1 cellular context compared by ENCODE assay signal in the genomic region with DNA sequence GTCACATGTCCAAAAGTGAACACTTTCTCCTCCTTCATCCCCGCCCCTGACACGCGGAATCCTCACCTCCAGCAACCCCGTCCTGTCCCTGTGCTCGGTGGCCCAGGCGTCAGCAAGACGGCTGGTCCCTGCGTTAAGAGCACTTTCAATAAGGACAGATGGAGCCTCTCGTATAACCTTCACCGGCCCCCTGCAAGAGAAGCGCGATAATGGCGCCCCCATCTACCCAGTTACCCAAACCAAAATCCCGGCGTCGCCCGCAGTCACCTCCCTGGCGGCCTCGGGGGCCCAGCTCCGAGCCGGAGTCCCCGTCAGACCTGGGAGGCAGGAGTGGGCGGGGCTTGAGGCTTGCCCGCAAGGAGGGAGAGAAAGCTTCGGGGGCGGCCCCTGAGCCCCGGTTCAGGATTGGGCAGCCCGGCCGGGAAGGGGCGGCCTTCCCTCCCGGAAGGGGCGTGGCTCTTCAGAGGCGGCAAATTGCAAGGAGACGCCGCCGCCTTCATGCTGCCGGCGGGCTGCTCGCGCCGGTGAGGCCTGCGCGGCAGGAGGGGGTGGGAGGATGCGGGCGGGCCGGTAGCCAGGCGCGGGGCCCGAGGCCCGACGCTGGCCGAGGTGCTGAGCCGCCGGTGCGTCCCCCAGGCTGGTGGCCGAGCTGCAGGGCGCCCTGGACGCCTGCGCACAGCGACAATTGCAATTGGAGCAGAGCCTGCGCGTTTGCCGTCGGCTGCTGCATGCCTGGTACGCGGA.
TF ChIP-seq lines count a peak whose summit lies in the region.

A gene with protein sequence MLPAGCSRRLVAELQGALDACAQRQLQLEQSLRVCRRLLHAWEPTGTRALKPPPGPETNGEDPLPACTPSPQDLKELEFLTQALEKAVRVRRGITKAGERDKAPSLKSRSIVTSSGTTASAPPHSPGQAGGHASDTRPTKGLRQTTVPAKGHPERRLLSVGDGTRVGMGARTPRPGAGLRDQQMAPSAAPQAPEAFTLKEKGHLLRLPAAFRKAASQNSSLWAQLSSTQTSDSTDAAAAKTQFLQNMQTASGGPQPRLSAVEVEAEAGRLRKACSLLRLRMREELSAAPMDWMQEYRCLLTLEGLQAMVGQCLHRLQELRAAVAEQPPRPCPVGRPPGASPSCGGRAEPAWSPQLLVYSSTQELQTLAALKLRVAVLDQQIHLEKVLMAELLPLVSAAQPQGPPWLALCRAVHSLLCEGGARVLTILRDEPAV (plus strand): TSS at position 463 of the 744 bp plus-strand sequence. CDS start 36 bp downstream, at position 499.

TF ChIP-seq in WTC11, 78 proteins besides CTCF, POLR2A, EP300 and RAD21 (continued from another document):
- TF ChIP-seq ARID4B (CRISPR knock-in tag; IDR thresholded peaks at IDR 0.05; ENCODE audit: borderline replicate concordance) (0 out of 2 replicates have a peak, but pooled peaks have one; percentile 65), USF1 (CRISPR knock-in tag; IDR thresholded peaks at IDR 0.05) (0 out of 2 replicates have a peak, but pooled peaks have one; percentile 28), ZNF425 (CRISPR knock-in tag; conservative IDR thresholded peaks at IDR 0.05) (no peak), NFYB (CRISPR knock-in tag; conservative IDR thresholded peaks at IDR 0.05; ENCODE audit: low read depth) (peak; percentile 54), TEAD1 (CRISPR knock-in tag; IDR thresholded peaks at IDR 0.05) (peak; percentile 46; the same call in 1 of the 2 replicates), ESRRA (CRISPR knock-in tag; IDR thresholded peaks at IDR 0.05; ENCODE audit: borderline replicate concordance) (peak; percentile 28; the same call in 1 of the 2 replicates), FOXP4 (CRISPR knock-in tag; IDR thresholded peaks at IDR 0.05) (no peak; the same call in 1 of the 2 replicates), E2F4 (CRISPR knock-in tag; IDR thresholded peaks at IDR 0.05; ENCODE audit: borderline replicate concordance, low read depth) (peak; percentile 77; the same call in 1 of the 2 replicates), JUN (CRISPR knock-in tag; IDR thresholded peaks at IDR 0.05) (peak; percentile 84), NFATC4 (CRISPR knock-in tag; IDR thresholded peaks at IDR 0.05) (no peak), KAT7 (CRISPR knock-in tag; IDR thresholded peaks at IDR 0.05; ENCODE audit: borderline replicate concordance) (no peak), SP1 (CRISPR knock-in tag; conservative IDR thresholded peaks at IDR 0.05) (peak; percentile 90), MAX (CRISPR knock-in tag; IDR thresholded peaks at IDR 0.05) (peak; percentile 61; the same call in 1 of the 2 replicates), ZNF232 (CRISPR knock-in tag; IDR thresholded peaks at IDR 0.05) (no peak; the same call in 1 of the 2 replicates)
- TF ChIP-seq, protein P1, sequence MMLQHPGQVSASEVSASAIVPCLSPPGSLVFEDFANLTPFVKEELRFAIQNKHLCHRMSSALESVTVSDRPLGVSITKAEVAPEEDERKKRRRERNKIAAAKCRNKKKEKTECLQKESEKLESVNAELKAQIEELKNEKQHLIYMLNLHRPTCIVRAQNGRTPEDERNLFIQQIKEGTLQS (CRISPR knock-in tag; conservative IDR thresholded peaks at IDR 0.05), result no peak
- TF ChIP-seq, protein P2, sequence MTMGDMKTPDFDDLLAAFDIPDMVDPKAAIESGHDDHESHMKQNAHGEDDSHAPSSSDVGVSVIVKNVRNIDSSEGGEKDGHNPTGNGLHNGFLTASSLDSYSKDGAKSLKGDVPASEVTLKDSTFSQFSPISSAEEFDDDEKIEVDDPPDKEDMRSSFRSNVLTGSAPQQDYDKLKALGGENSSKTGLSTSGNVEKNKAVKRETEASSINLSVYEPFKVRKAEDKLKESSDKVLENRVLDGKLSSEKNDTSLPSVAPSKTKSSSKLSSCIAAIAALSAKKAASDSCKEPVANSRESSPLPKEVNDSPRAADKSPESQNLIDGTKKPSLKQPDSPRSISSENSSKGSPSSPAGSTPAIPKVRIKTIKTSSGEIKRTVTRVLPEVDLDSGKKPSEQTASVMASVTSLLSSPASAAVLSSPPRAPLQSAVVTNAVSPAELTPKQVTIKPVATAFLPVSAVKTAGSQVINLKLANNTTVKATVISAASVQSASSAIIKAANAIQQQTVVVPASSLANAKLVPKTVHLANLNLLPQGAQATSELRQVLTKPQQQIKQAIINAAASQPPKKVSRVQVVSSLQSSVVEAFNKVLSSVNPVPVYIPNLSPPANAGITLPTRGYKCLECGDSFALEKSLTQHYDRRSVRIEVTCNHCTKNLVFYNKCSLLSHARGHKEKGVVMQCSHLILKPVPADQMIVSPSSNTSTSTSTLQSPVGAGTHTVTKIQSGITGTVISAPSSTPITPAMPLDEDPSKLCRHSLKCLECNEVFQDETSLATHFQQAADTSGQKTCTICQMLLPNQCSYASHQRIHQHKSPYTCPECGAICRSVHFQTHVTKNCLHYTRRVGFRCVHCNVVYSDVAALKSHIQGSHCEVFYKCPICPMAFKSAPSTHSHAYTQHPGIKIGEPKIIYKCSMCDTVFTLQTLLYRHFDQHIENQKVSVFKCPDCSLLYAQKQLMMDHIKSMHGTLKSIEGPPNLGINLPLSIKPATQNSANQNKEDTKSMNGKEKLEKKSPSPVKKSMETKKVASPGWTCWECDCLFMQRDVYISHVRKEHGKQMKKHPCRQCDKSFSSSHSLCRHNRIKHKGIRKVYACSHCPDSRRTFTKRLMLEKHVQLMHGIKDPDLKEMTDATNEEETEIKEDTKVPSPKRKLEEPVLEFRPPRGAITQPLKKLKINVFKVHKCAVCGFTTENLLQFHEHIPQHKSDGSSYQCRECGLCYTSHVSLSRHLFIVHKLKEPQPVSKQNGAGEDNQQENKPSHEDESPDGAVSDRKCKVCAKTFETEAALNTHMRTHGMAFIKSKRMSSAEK (CRISPR knock-in tag; IDR thresholded peaks at IDR 0.05; ENCODE audit: borderline replicate concordance), result no peak
- TF ChIP-seq, protein P3, sequence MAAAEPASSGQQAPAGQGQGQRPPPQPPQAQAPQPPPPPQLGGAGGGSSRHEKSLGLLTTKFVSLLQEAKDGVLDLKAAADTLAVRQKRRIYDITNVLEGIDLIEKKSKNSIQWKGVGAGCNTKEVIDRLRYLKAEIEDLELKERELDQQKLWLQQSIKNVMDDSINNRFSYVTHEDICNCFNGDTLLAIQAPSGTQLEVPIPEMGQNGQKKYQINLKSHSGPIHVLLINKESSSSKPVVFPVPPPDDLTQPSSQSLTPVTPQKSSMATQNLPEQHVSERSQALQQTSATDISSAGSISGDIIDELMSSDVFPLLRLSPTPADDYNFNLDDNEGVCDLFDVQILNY (CRISPR knock-in tag; IDR thresholded peaks at IDR 0.05), result peak; percentile 91
TF ChIP-seq in WTC11: peak in this region for 17.
